19 cellular contexts compared by ENCODE assay signal in genomic region chrX:4935387-4935786, GRCh38.
DNase-seq lines count a peak whose midpoint lies in the region; ATAC-seq and TF ChIP-seq lines count a peak whose summit lies in the region.
"Had no signal": no experiment of that assay in that cellular context is flagged by ENCODE, and none has a peak within 500 bp of the region (broad histone marks: within the 10 kb centered on the region; RNA-seq: fewer than 3 reads in every experiment).

No MANE protein-coding gene starts in this region.

- H3K4me3 Mint-ChIP-seq in naive thymus-derived CD4-positive, alpha-beta T cell, result no peak overlapping the region
- no peak overlapping the region for H3K4me3 Mint-ChIP-seq in activated naive CD4-positive, alpha-beta T cell treated with anti-CD3 and anti-CD28 coated beads, Interleukin-2, amount 10 ng/mL, durations not matched to agents 7 days and 5 days
- H3K4me3 Mint-ChIP-seq: T-cell had no signal

- H3K27ac ChIP-seq in HL-60 (replicated peaks) (peak overlapping the region; percentile 90), gastrocnemius medialis (no peak overlapping the region)
- H3K27ac ChIP-seq in naive thymus-derived CD4-positive, alpha-beta T cell (ENCODE audit: low read depth, low read length), result no peak overlapping the region
- H3K27ac ChIP-seq: epithelial cell of prostate, thoracic aorta had no signal

- POLR2A ChIA-PET in naive thymus-derived CD4-positive, alpha-beta T cell (lab: Charles Lee), result no interaction called here

- H3K4me3 ChIP-seq in HL-60 (replicated peaks; ENCODE audit: insufficient read depth, low read length), result no peak overlapping the region
- H3K4me3 ChIP-seq in naive thymus-derived CD4-positive, alpha-beta T cell (ENCODE audit: low read length), result no peak overlapping the region
- no peak overlapping the region for H3K4me3 ChIP-seq in gastrocnemius medialis
- H3K4me3 ChIP-seq: thoracic aorta had no signal

- H3K4me1 Mint-ChIP-seq in naive thymus-derived CD4-positive, alpha-beta T cell, result no peaks in the 10 kb centered on the region
- H3K4me1 Mint-ChIP-seq in activated naive CD4-positive, alpha-beta T cell treated with anti-CD3 and anti-CD28 coated beads, Interleukin-2, amount 10 ng/mL, durations not matched to agents 7 days and 5 days, result no peaks in the 10 kb centered on the region
- H3K4me1 Mint-ChIP-seq: T-cell had no signal

- no peaks in the 10 kb centered on the region for H3K27me3 ChIP-seq in HL-60 (ENCODE audit: insufficient read depth, poor library complexity, severe bottlenecking)
- H3K27me3 ChIP-seq in naive thymus-derived CD4-positive, alpha-beta T cell (ENCODE audit: control insufficient read depth in 2 of 2, insufficient read depth in 2 of 2, low read length in 2 of 2), result no peaks in the 10 kb centered on the region
- H3K27me3 ChIP-seq in gastrocnemius medialis, result no peaks in the 10 kb centered on the region

- no peaks in the 10 kb centered on the region for H3K27me3 Mint-ChIP-seq in naive thymus-derived CD4-positive, alpha-beta T cell
- H3K27me3 Mint-ChIP-seq in activated naive CD4-positive, alpha-beta T cell treated with anti-CD3 and anti-CD28 coated beads, Interleukin-2, amount 10 ng/mL, durations not matched to agents 7 days and 5 days, result no peaks in the 10 kb centered on the region
- H3K27me3 Mint-ChIP-seq: T-cell had no signal

- intact Hi-C loops in naive thymus-derived CD4-positive, alpha-beta T cell (cut with micrococcal nuclease), result no loop called here
- intact Hi-C loops in gastrocnemius medialis (cut with DNase I; ENCODE audit: low total_unique reads), result no loop called here

- H3K36me3 Mint-ChIP-seq in naive thymus-derived CD4-positive, alpha-beta T cell, result no peaks in the 10 kb centered on the region
- H3K36me3 Mint-ChIP-seq in activated naive CD4-positive, alpha-beta T cell treated with anti-CD3 and anti-CD28 coated beads, Interleukin-2, amount 10 ng/mL, durations not matched to agents 7 days and 5 days, result no peaks in the 10 kb centered on the region
- H3K36me3 Mint-ChIP-seq: T-cell had no signal

- peaks cover 0 to 12% (median 2%) of the 10 kb centered on the region in 11 donors for H3K9me3 Mint-ChIP-seq in naive thymus-derived CD4-positive, alpha-beta T cell
- H3K9me3 Mint-ChIP-seq in activated naive CD4-positive, alpha-beta T cell treated with anti-CD3 and anti-CD28 coated beads, Interleukin-2, amount 10 ng/mL, durations not matched to agents 7 days and 5 days, result peaks cover 2% of the 10 kb centered on the region

- CTCF ChIA-PET in naive thymus-derived CD4-positive, alpha-beta T cell (lab: Charles Lee), result no interaction called here
- CTCF ChIA-PET in activated naive CD4-positive, alpha-beta T cell treated with anti-CD3 and anti-CD28 coated beads, Interleukin-2, amount 10 ng/mL, durations not matched to agents 7 days and 5 days (lab: Charles Lee), result no interaction called here

- H3K27ac Mint-ChIP-seq in naive thymus-derived CD4-positive, alpha-beta T cell, result no peak overlapping the region
- H3K27ac Mint-ChIP-seq in activated naive CD4-positive, alpha-beta T cell treated with anti-CD3 and anti-CD28 coated beads, Interleukin-2, amount 10 ng/mL, durations not matched to agents 7 days and 5 days, result no peak overlapping the region
- H3K27ac Mint-ChIP-seq: T-cell had no signal

- no peaks in the 10 kb centered on the region for H3K36me3 ChIP-seq in naive thymus-derived CD4-positive, alpha-beta T cell (ENCODE audit: control insufficient read depth in 2 of 3, insufficient read depth in 3 of 3, low read length in 3 of 3)
- H3K36me3 ChIP-seq in gastrocnemius medialis, result no peaks in the 10 kb centered on the region
- H3K36me3 ChIP-seq: thoracic aorta had no signal

- no peak for TF ChIP-seq CTCF in HL-60 (IDR thresholded peaks at IDR 0.05; ENCODE audit: insufficient read depth, low read length)
- TF ChIP-seq CTCF in gastrocnemius medialis (IDR thresholded peaks at IDR 0.05 in 4 of 5, conservative IDR thresholded peaks at IDR 0.05 in 1 of 5), result no peak

- in situ Hi-C loops in gastrocnemius medialis (cut with MboI; ENCODE audit: low sequenced_read_pairs in 4 of 4), result no loop called here

- DNase-seq in HL-60 (ENCODE audit: low read depth in 1 of 2, low spot score in 1 of 2) (no peak), cerebellar cortex (ENCODE audit: low spot score) (no peak), gastrocnemius medialis (no peak), NCI-H1436 treated with DMSO at 0.1 percent for 48 hours (lab: John Stamatoyannopoulos, UW) (no peak)
- DNase-seq in naive thymus-derived CD4-positive, alpha-beta T cell, result no peak
- no peak for DNase-seq in activated naive CD4-positive, alpha-beta T cell treated with anti-CD3 and anti-CD28 coated beads, Interleukin-2, amount 10 ng/mL, durations not matched to agents 7 days and 5 days
- DNase-seq: activated naive CD4-positive, alpha-beta T cell treated with anti-CD3 and anti-CD28 coated beads, Interleukin-2, amount 50 U/mL, for 16 hours; activated T-cell treated with anti-CD3 and anti-CD28 coated beads for 4 hours; NCI-H226; occipital lobe; Right ventricle myocardium superior; stimulated activated CD4-positive, alpha-beta T cell treated with anti-CD3 and anti-CD28 coated beads, Interleukin-4, amount 100 ng/mL, for 24 hours; stimulated activated CD8-positive, alpha-beta memory T cell treated with anti-CD3 and anti-CD28 coated beads, Interleukin-4, amount 100 ng/mL, for 48 hours had no signal

- H3K4me1 ChIP-seq in naive thymus-derived CD4-positive, alpha-beta T cell (ENCODE audit: control insufficient read depth in 2 of 2, insufficient read depth in 2 of 2, low read length in 2 of 2), result no peaks in the 10 kb centered on the region
- no peaks in the 10 kb centered on the region for H3K4me1 ChIP-seq in gastrocnemius medialis

- H3K9me3 ChIP-seq in naive thymus-derived CD4-positive, alpha-beta T cell (ENCODE audit: control insufficient read depth in 2 of 3, low read length in 3 of 3), result no peaks in the 10 kb centered on the region
- no peaks in the 10 kb centered on the region for H3K9me3 ChIP-seq in gastrocnemius medialis
- H3K9me3 ChIP-seq: thoracic aorta had no signal

- TF ChIP-seq POLR2A in gastrocnemius medialis (IDR thresholded peaks at IDR 0.05), result no peak

- ATAC-seq in GM18519 (IDR thresholded peaks at IDR 0.05; ENCODE audit: low FRiP score, unreplicated experiment) (peak; percentile 32), GM21825 (IDR thresholded peaks at IDR 0.05; ENCODE audit: unreplicated experiment) (peak; percentile 14), gastrocnemius medialis (no peak)
- peak; percentile 61 for ATAC-seq in naive thymus-derived CD4-positive, alpha-beta T cell
- ATAC-seq: left lobe of liver, T-cell had no signal

Comparison
In these comparisons a context has a peak if more than half of its experiments do, and no peak if none do; other contexts are left out.
1. ATAC-seq: peak in GM18519 (single experiment), GM21825 (single experiment) and naive thymus-derived CD4-positive, alpha-beta T cell (single experiment); none in gastrocnemius medialis (0 of 2).